In genomic region chr16:70395345-70395901, GRCh38 we compare ENCODE assay signal across 8 cellular contexts. TPM values are rescaled to one million over a fixed set of nuclear protein-coding genes. Genes with fewer than 3 reads are reported as not detected.
DNase-seq lines count a peak whose midpoint lies in the region; ATAC-seq and TF ChIP-seq lines count a peak whose summit lies in the region.

No MANE protein-coding gene starts in this region.

- no peaks in the 10 kb centered on the region for H3K27me3 ChIP-seq in DOHH2 (ENCODE audit: control insufficient read depth, low read length)

- H3K9me3 ChIP-seq in DOHH2 (ENCODE audit: control insufficient read depth, insufficient read depth, low read length) = no peaks in the 10 kb centered on the region

- H3K4me2 ChIP-seq in DOHH2 (ENCODE audit: low read length) = no peak overlapping the region

- H3K79me2 ChIP-seq in DOHH2 (ENCODE audit: control insufficient read depth, low read length) = peaks cover 11% of the 10 kb centered on the region

- H3K4me3 Mint-ChIP-seq in immature natural killer cell = no peak overlapping the region

- H3K4me1 ChIP-seq in DOHH2 (ENCODE audit: control insufficient read depth, low read length) = peaks cover 7% of the 10 kb centered on the region

- H3K9me2 ChIP-seq in DOHH2 (replicated peaks; ENCODE audit: control insufficient read depth, low read length) = no peaks in the 10 kb centered on the region

- H3K36me3 Mint-ChIP-seq in immature natural killer cell = no peaks in the 10 kb centered on the region

- H3K9me3 Mint-ChIP-seq in immature natural killer cell = no peaks in the 10 kb centered on the region

- H3K4me1 Mint-ChIP-seq in immature natural killer cell = peaks cover 0 to 6% of the 10 kb centered on the region in 2 donors

- DNase-seq in T-helper 2 cell (peak; percentile 27 to 57 (median 37)), astrocyte of the spinal cord (ENCODE audit: low read depth, low spot score) (peak; percentile 20), immature natural killer cell (peak; percentile 54 to 60 (median 58)), NCI-H774 (lab: John Stamatoyannopoulos, UW) (no peak), NCI-H128 (lab: John Stamatoyannopoulos, UW; ENCODE audit: unreplicated experiment) (no peak)
- peak; percentile 36 for DNase-seq in stimulated activated CD4-positive, alpha-beta T cell treated with anti-CD3 and anti-CD28 coated beads, Interleukin-2, amount 100 ng/mL, for 4 hours (ENCODE audit: low read depth)

- H3K36me3 ChIP-seq in DOHH2 (ENCODE audit: control insufficient read depth, low read length) = peaks cover 60% of the 10 kb centered on the region

- no peak overlapping the region for H3K27ac ChIP-seq in DOHH2 (ENCODE audit: low read depth, low read length)

- TF ChIP-seq CTCF in DOHH2 (IDR thresholded peaks at IDR 0.05; ENCODE audit: low read depth, low read length, poor library complexity, severe bottlenecking) = peak; percentile 97
- peak; percentile 82 for TF ChIP-seq CTCF in astrocyte of the spinal cord (IDR thresholded peaks at IDR 0.05; ENCODE audit: low read depth, low read length)

- in situ Hi-C loops in astrocyte of the spinal cord (cut with HindIII; ENCODE audit: low sequenced_read_pairs) = no loop called here

- H3K27me3 Mint-ChIP-seq in immature natural killer cell (ENCODE audit: low read depth in 3 of 3) = peaks cover 2% of the 10 kb centered on the region in 3 donors

- ATAC-seq in HG02885 (IDR thresholded peaks at IDR 0.05; ENCODE audit: poor library complexity, unreplicated experiment) = peak; percentile 62

- H4K20me1 ChIP-seq in DOHH2 (ENCODE audit: control insufficient read depth, insufficient read depth, low read depth, low read length) = no peaks in the 10 kb centered on the region

- H3K4me3 ChIP-seq in DOHH2 (ENCODE audit: low read length) = no peak overlapping the region
- H3K4me3 ChIP-seq in astrocyte of the spinal cord (ENCODE audit: low read depth, low read length) = no peak overlapping the region

- no peaks in the 10 kb centered on the region for H3F3A ChIP-seq in DOHH2 (ENCODE audit: control insufficient read depth, insufficient read depth)

- peak overlapping the region in 1 of 6 donors; percentile 53 for H3K27ac Mint-ChIP-seq in immature natural killer cell

RNA-seq across cellular contexts. Expression of gene ST3GAL2, which starts 43.5 kb away (rescaled TPM):
- 10 to 100 TPM; 11.1 to 20.7 (median 17.4) TPM for polyA plus RNA-seq in immature natural killer cell

RNA-seq across cellular contexts. Expression of gene DDX19A, which starts 48.7 kb away (rescaled TPM):
- 10 to 100 TPM; 25.3 to 47.1 (median 27.4) TPM for polyA plus RNA-seq in immature natural killer cell

RNA-seq across cellular contexts. Expression of gene FCSK, which starts 59.0 kb away (rescaled TPM):
- 10 to 100 TPM in 2 of 3 donors, 1 to 10 TPM in 1; 6.7 to 11.9 (median 10.5) TPM for polyA plus RNA-seq in immature natural killer cell

Comparison
In these comparisons a context has a peak if more than half of its experiments do, and no peak if none do; other contexts are left out.
1. DNase-seq: peak in T-helper 2 cell (5 of 5), astrocyte of the spinal cord (single experiment), immature natural killer cell (3 of 3) and stimulated activated CD4-positive, alpha-beta T cell treated with anti-CD3 and anti-CD28 coated beads, Interleukin-2, amount 100 ng/mL, for 4 hours (single experiment); none in NCI-H774 (single experiment) and NCI-H128 (single experiment).